1 cellular context compared by ENCODE assay signal in genomic region chr12:85829391-85829790, GRCh38.
TF ChIP-seq lines count a peak whose summit lies in the region.

No MANE protein-coding gene starts in this region.

TF ChIP-seq in SK-N-SH, 30 proteins besides CTCF, POLR2A, EP300 and RAD21 (continued from another document):
- no peak for TF ChIP-seq REST (IDR thresholded peaks at IDR 0.05; ENCODE audit: low read depth, low read length)
- no peak for TF ChIP-seq FOXJ3 (CRISPR knock-in tag; IDR thresholded peaks at IDR 0.05)
- no peak for TF ChIP-seq USF2 (IDR thresholded peaks at IDR 0.05; ENCODE audit: borderline replicate concordance, low read depth, low read length)
- TF ChIP-seq RCOR1 (IDR thresholded peaks at IDR 0.05; ENCODE audit: low read length) = no peak
- no peak for TF ChIP-seq GABPA (IDR thresholded peaks at IDR 0.05; ENCODE audit: low read depth)
- TF ChIP-seq RFX5 (IDR thresholded peaks at IDR 0.05; ENCODE audit: low read length) = no peak
- TF ChIP-seq GATA2 (CRISPR knock-in tag; IDR thresholded peaks at IDR 0.05) = no peak
- TF ChIP-seq RXRA (IDR thresholded peaks at IDR 0.05; ENCODE audit: borderline replicate concordance, low read depth) = no peak
TF ChIP-seq in SK-N-SH: peak in this region for 2.
